2 cellular contexts compared by ENCODE assay signal in the genomic region with DNA sequence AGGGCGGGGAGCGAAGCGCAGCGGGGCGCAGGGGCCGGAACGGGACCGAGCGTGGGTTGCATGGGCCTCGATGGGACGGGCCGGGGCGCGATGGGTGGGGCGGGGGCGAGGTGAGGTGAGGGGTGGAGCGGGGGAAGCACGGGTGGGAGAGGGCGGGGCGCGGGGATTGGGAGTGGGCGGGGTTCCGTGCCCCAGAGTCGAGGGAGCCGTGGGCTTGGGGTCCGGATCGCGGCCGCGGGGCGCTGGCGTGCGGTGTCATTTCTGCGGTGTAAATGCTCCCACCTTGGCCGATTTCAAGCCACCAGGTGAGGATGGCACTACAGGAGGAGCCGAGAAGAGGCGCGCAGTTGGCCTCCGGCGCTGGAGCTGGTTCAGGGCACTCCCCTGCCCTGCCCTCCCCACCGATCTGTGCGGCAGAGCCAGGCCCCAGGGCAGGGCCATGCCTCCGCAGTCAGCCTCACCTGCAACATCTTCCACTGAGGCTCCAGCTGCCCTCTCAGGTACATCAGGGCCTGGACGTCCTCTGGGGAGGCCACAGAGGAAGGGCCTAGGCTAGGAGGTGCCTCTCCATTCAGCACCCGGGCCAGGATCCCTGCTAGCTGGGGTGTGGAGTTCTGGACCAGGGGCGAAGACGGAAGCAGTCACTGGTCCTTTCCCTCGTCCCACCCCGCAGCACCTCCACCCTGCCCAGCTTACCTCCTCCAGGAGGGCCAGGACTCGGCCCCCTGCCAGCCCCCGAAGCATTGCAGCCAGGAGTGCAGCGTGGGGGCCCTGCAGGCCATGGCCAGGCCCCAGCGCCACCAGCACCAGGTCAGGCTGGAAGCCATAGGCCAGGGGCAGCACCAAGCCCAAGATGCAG.
TF ChIP-seq lines count a peak whose summit lies in the region.

No MANE protein-coding gene starts in this region.

TF ChIP-seq in GM12878, 131 proteins besides CTCF, POLR2A, EP300 and RAD21:
- TF ChIP-seq MEF2A (IDR thresholded peaks at IDR 0.05; ENCODE audit: insufficient read depth, low read depth, low read length): no peak
- peak; percentile 1 to 40; a peak in 2 of 3 replicates for TF ChIP-seq EGR1 (IDR thresholded peaks at IDR 0.05; ENCODE audit: borderline replicate concordance in 1 of 2, low read depth in 2 of 2, low read length in 2 of 2)
- TF ChIP-seq POLR2AphosphoS5 (IDR thresholded peaks at IDR 0.05; ENCODE audit: low read length): 0 out of 2 replicates have a peak, but pooled peaks have one; percentile 9
TF ChIP-seq in GM12878: peak in this region for 2.

TF ChIP-seq in GM12891, 5 proteins besides CTCF, POLR2A, EP300 and RAD21:
- TF ChIP-seq POU2F2 (IDR thresholded peaks at IDR 0.05; ENCODE audit: low read depth, low read length) (no peak), TAF1 (IDR thresholded peaks at IDR 0.05; ENCODE audit: low read depth, low read length) (no peak), POLR2AphosphoS5 (IDR thresholded peaks at IDR 0.05; ENCODE audit: low read depth, low read length) (no peak; the same call in 1 of the 2 replicates), SPI1 (IDR thresholded peaks at IDR 0.05; ENCODE audit: low read depth, low read length) (no peak), PAX5 (IDR thresholded peaks at IDR 0.05; ENCODE audit: insufficient read depth, low read length, severe bottlenecking) (no peak)
